ENCODE assay signal across 13 cellular contexts in genomic region chr10:30488319-30488718, GRCh38. TPM values are rescaled to one million over a fixed set of nuclear protein-coding genes. Genes with fewer than 3 reads are reported as not detected.
DNase-seq lines count a peak whose midpoint lies in the region; ATAC-seq, FAIRE-seq and TF ChIP-seq lines count a peak whose summit lies in the region.
"Had no signal": no experiment of that assay in that cellular context is flagged by ENCODE, and none has a peak within 500 bp of the region (broad histone marks: within the 10 kb centered on the region; RNA-seq: fewer than 3 reads in every experiment).

No MANE protein-coding gene starts in this region.

- TF ChIP-seq CTCF in Peyer's patch (IDR thresholded peaks at IDR 0.05) (no peak), right lobe of liver (IDR thresholded peaks at IDR 0.05) (no peak), GM13976 (IDR thresholded peaks at IDR 0.05; ENCODE audit: borderline replicate concordance, control extremely low read depth, extremely low read depth, insufficient read depth, missing control alignments) (no peak)

- no peak for TF ChIP-seq POLR2A in Peyer's patch (IDR thresholded peaks at IDR 0.05)
- TF ChIP-seq POLR2A in right lobe of liver (IDR thresholded peaks at IDR 0.05), result no peak

- peak overlapping the region in 3 of 4 donors; percentile 1 to 64 (median 39) for H3K27ac ChIP-seq in Peyer's patch
- peak overlapping the region in 1 of 3 donors; percentile 33 for H3K27ac ChIP-seq in right lobe of liver
- H3K27ac ChIP-seq in small intestine (ENCODE audit: low read depth in 1 of 2, low read length in 1 of 2), result peak overlapping the region in 1 of 2 donors; percentile 44
- H3K27ac ChIP-seq: breast epithelium had no signal

- FAIRE-seq in small intestine (lab: Jason Lieb, UNC), result no peak
- FAIRE-seq: HTR-8/SVneo had no signal

- H3K4me3 ChIP-seq in Peyer's patch (no peak overlapping the region), right lobe of liver (no peak overlapping the region), small intestine (ENCODE audit: low read depth in 1 of 2, low read length in 2 of 2) (no peak overlapping the region)
- H3K4me3 ChIP-seq: breast epithelium had no signal

- H3K27me3 ChIP-seq in Peyer's patch (no peaks in the 10 kb centered on the region), right lobe of liver (no peaks in the 10 kb centered on the region), small intestine (ENCODE audit: control insufficient read depth in 2 of 2, insufficient read depth in 2 of 2, low read length in 2 of 2) (no peaks in the 10 kb centered on the region)
- H3K27me3 ChIP-seq: breast epithelium had no signal

- 43% methylated on average over 6 of the region's 6 CpGs for WGBS in right lobe of liver (ENCODE audit: insufficient coverage, low coverage, low lambda C conversion rate, missing lambda C conversion rate)
- WGBS in small intestine, 3 donors, result 48 to 66% (median 62%) methylated on average over 6 of the region's 6 CpGs

- H3K4me1 ChIP-seq in Peyer's patch (no peaks in the 10 kb centered on the region), right lobe of liver (peaks cover 0 to 8% (median 0%) of the 10 kb centered on the region in 4 donors), small intestine (ENCODE audit: control insufficient read depth in 2 of 2, insufficient read depth in 1 of 2, low read depth in 1 of 2, low read length in 1 of 2) (no peaks in the 10 kb centered on the region)
- H3K4me1 ChIP-seq: breast epithelium had no signal

- H3K9me3 ChIP-seq in Peyer's patch (peaks cover 0 to 2% (median 0%) of the 10 kb centered on the region in 4 donors), right lobe of liver (no peaks in the 10 kb centered on the region), small intestine (ENCODE audit: control insufficient read depth, low read depth) (no peaks in the 10 kb centered on the region)

- H3K36me3 ChIP-seq in Peyer's patch (no peaks in the 10 kb centered on the region), right lobe of liver (no peaks in the 10 kb centered on the region), small intestine (ENCODE audit: control insufficient read depth in 2 of 2, insufficient read depth in 2 of 2, low read length in 2 of 2) (no peaks in the 10 kb centered on the region)
- H3K36me3 ChIP-seq: breast epithelium had no signal

- DNase-seq in AML-193 (lab: John Stamatoyannopoulos, UW), result peak; percentile 76 to 83
- DNase-seq in Peyer's patch, result no peak
- no peak for DNase-seq in right lobe of liver
- DNase-seq in activated CD4-positive, alpha-beta T cell treated with anti-CD3 and anti-CD28 coated beads for 48 hours, result no peak
- no peak for DNase-seq in small intestine
- no peak for DNase-seq in GM13976 (ENCODE audit: low spot score)
- DNase-seq: activated CD4-positive, alpha-beta T cell treated with anti-CD3 and anti-CD28 coated beads, Interleukin-2, amount 10 ng/mL, durations not matched to agents 24 days and 14 days; activated effector memory CD4-positive, alpha-beta T cell treated with Interleukin-2 at 50 U/mL for 16 hours; stimulated activated CD8-positive, alpha-beta memory T cell treated with anti-CD3 and anti-CD28 coated beads, Interleukin-4, amount 100 ng/mL, for 48 hours had no signal

- ATAC-seq in GM21723 (IDR thresholded peaks at IDR 0.05; ENCODE audit: unreplicated experiment) (peak; percentile 39), right lobe of liver (peak; percentile 33 to 59 (median 40)), HG02885 (IDR thresholded peaks at IDR 0.05; ENCODE audit: poor library complexity, unreplicated experiment) (no peak)

- intact Hi-C loops in right lobe of liver (cut with DNase I), result no loop called here

- in situ Hi-C loops in GM13976 (cut with MboI; ENCODE audit: low sequenced_read_pairs, unreplicated experiment), result no loop called here

RNA-seq across cellular contexts. Expression of gene MAP3K8, which starts 54.3 kb away (rescaled TPM):
- total RNA-seq in Peyer's patch (10 to 100 TPM in 3 of 4 donors, 1 to 10 TPM in 1; 3.5 to 19.0 (median 11.5) TPM), right lobe of liver (10 to 100 TPM in 1 of 6 experiments, 1 to 10 TPM in 5; 3.1 to 21.9 (median 6.1) TPM)
- 10 to 100 TPM in 1 of 3 donors, 1 to 10 TPM in 2; 1.8 to 10.9 (median 6.2) TPM for polyA plus RNA-seq in small intestine

Comparison
In these comparisons a context has a peak if more than half of its experiments do, and no peak if none do; other contexts are left out.
1. DNase-seq: peak in AML-193 (2 of 2); none in Peyer's patch (0 of 3), right lobe of liver (0 of 3), activated CD4-positive, alpha-beta T cell treated with anti-CD3 and anti-CD28 coated beads for 48 hours (single experiment), small intestine (single experiment) and GM13976 (single experiment).